8 cellular contexts compared by ENCODE assay signal in genomic region chr6:125191916-125192609, GRCh38. TPM values are rescaled to one million over a fixed set of nuclear protein-coding genes. Genes with fewer than 3 reads are reported as not detected.
DNase-seq lines count a peak whose midpoint lies in the region; ATAC-seq and TF ChIP-seq lines count a peak whose summit lies in the region.

No MANE protein-coding gene starts in this region.

- no peaks in the 10 kb centered on the region for H3K9me3 ChIP-seq in CD4-positive, CD25-positive, alpha-beta regulatory T cell (ENCODE audit: control insufficient read depth in 2 of 2, low read length in 2 of 2)

- ATAC-seq in CD4-positive, CD25-positive, alpha-beta regulatory T cell (ENCODE audit: low read depth in 2 of 2) = peak; percentile 86 to 90
- ATAC-seq in GM18909 (IDR thresholded peaks at IDR 0.05; ENCODE audit: poor library complexity, unreplicated experiment) (peak; percentile 98), HG03103 (IDR thresholded peaks at IDR 0.05; ENCODE audit: low read depth, unreplicated experiment) (peak; percentile 98), naive B cell (ENCODE audit: low read depth in 2 of 2) (peak; percentile 46 to 67)

- peak; percentile 92 for TF ChIP-seq CTCF in epithelial cell of esophagus (IDR thresholded peaks at IDR 0.05; ENCODE audit: insufficient read depth, low read depth, low read length, missing control alignments)

- H3K36me3 Mint-ChIP-seq in CD4-positive, CD25-positive, alpha-beta regulatory T cell = no peaks in the 10 kb centered on the region
- H3K36me3 Mint-ChIP-seq in naive B cell = no peaks in the 10 kb centered on the region

- H3K4me1 ChIP-seq in CD4-positive, CD25-positive, alpha-beta regulatory T cell (ENCODE audit: control insufficient read depth, insufficient read depth, low read length, poor library complexity, severe bottlenecking) = no peaks in the 10 kb centered on the region

- peaks cover 0 to 4% (median 1%) of the 10 kb centered on the region in 4 donors for H3K4me1 Mint-ChIP-seq in CD4-positive, CD25-positive, alpha-beta regulatory T cell
- no peaks in the 10 kb centered on the region for H3K4me1 Mint-ChIP-seq in naive B cell

- H3K27ac Mint-ChIP-seq in CD4-positive, CD25-positive, alpha-beta regulatory T cell = no peak overlapping the region
- no peak overlapping the region for H3K27ac Mint-ChIP-seq in naive B cell

- peaks cover 0 to 1% (median 0%) of the 10 kb centered on the region in 7 donors for H3K9me3 Mint-ChIP-seq in CD4-positive, CD25-positive, alpha-beta regulatory T cell
- no peaks in the 10 kb centered on the region for H3K9me3 Mint-ChIP-seq in naive B cell

- no peak overlapping the region for H3K4me3 ChIP-seq in CD4-positive, CD25-positive, alpha-beta regulatory T cell (ENCODE audit: low read depth, low read length)
- H3K4me3 ChIP-seq in epithelial cell of esophagus (ENCODE audit: low read length) = no peak overlapping the region

- DNase-seq in CD4-positive, CD25-positive, alpha-beta regulatory T cell = peak in 2 of 3 donors; percentile 40 to 76
- DNase-seq in NCI-H460 (ENCODE audit: extremely low read depth, low read depth) (peak; percentile 72), epithelial cell of esophagus (ENCODE audit: low read depth) (peak; percentile 89), naive B cell (peak; percentile 11), superior temporal gyrus (ENCODE audit: extremely low spot score) (peak; percentile 65)
- peak; percentile 31 to 37 for DNase-seq in activated CD4-positive, alpha-beta T cell treated with anti-CD3 and anti-CD28 coated beads, Interleukin-2, amount 50 U/mL, for 4 hours

- H3K36me3 ChIP-seq in CD4-positive, CD25-positive, alpha-beta regulatory T cell (ENCODE audit: control insufficient read depth, insufficient read depth, low read length) = no peaks in the 10 kb centered on the region

- peaks cover 10% of the 10 kb centered on the region for H3K27me3 Mint-ChIP-seq in CD4-positive, CD25-positive, alpha-beta regulatory T cell
- H3K27me3 Mint-ChIP-seq in naive B cell = peaks cover 0 to 3% (median 0%) of the 10 kb centered on the region in 3 donors

- H3K27me3 ChIP-seq in CD4-positive, CD25-positive, alpha-beta regulatory T cell (ENCODE audit: control insufficient read depth, insufficient read depth, low read length) = peaks cover 1% of the 10 kb centered on the region

- H3K4me3 Mint-ChIP-seq in CD4-positive, CD25-positive, alpha-beta regulatory T cell = no peak overlapping the region
- H3K4me3 Mint-ChIP-seq in naive B cell = peak overlapping the region in 1 of 8 donors; percentile 10

- H3K27ac ChIP-seq in CD4-positive, CD25-positive, alpha-beta regulatory T cell (ENCODE audit: insufficient read depth, low read length, poor library complexity, severe bottlenecking) = no peak overlapping the region

RNA-seq across cellular contexts. Expression of gene TPD52L1, which starts 38.5 kb away (rescaled TPM):
- not detected for total RNA-seq in CD4-positive, CD25-positive, alpha-beta regulatory T cell
- polyA plus RNA-seq in CD4-positive, CD25-positive, alpha-beta regulatory T cell = under 1 TPM; 0.40 to 0.76 (median 0.53) TPM
- 96.1 and 107 TPM in 2 replicates for total RNA-seq in NCI-H460 (2014; rRNA removed; shearing (Covaris generic))
- polyA plus RNA-seq in NCI-H460 (2014; cell fraction: nucleus; rRNA removed) = 108 and 143 TPM in 2 replicates
- polyA plus RNA-seq in naive B cell (ENCODE audit: low read depth in 6 of 6) = 1 to 10 TPM in 1 of 6 donors, not detected in 5; 3.7 TPM

Comparison
In these comparisons a context has a peak if more than half of its experiments do, and no peak if none do; other contexts are left out.
1. DNase-seq: peak in every context shown above with its lines; median percentile 89 in epithelial cell of esophagus; 72 in NCI-H460; 65 in superior temporal gyrus; 58 in CD4-positive, CD25-positive, alpha-beta regulatory T cell; 34 in activated CD4-positive, alpha-beta T cell treated with anti-CD3 and anti-CD28 coated beads, Interleukin-2, amount 50 U/mL, for 4 hours; 11 in naive B cell.
2. RNA of gene TPD52L1, which starts 38.5 kb away (total RNA-seq): 96.1 to 107 TPM in NCI-H460; not detected in CD4-positive, CD25-positive, alpha-beta regulatory T cell (single experiment); every median in the first group is over 10 times any median in the second.
3. Peak in every context shown above with its lines, with median percentiles within 50 percentile points of each other: ATAC-seq.